In the genomic region with DNA sequence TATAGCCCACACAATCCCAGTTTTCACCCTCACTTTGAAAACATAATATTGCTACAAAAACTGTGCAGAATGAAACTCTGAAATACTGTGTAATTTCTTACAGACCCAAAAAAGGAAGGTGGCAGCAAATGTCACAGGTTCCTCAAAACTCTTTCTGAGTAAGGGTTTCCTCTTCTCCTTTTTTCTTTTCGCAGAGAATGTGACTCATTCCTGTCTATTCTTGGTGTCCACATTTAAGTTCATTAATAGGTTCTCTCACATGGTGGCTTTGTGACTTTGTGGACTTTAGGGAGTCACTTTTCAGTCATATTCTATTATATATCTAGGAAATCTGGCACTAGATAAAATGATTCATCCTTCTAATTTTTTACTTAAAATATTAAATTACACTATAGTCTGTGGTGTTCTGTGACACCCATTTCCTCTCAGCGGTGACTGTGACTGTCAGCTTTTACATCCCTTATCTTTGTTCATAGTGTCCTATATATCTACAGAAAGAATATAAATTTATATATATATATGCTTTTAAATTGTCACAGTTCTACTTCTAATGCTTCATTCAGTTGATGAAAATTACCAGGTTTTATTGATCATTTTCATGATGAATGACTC, we compare ENCODE assay signal across 1 cellular context.
TF ChIP-seq lines count a peak whose summit lies in the region.

No MANE protein-coding gene starts in this region.

TF ChIP-seq in IMR-90, 13 proteins besides CTCF, POLR2A, EP300 and RAD21 (continued from another document):
- TF ChIP-seq CEBPB (IDR thresholded peaks at IDR 0.05; ENCODE audit: low read depth, low read length), result no peak
- TF ChIP-seq MXI1 (IDR thresholded peaks at IDR 0.05; ENCODE audit: borderline replicate concordance, low read depth, low read length), result no peak
- TF ChIP-seq, protein P1, sequence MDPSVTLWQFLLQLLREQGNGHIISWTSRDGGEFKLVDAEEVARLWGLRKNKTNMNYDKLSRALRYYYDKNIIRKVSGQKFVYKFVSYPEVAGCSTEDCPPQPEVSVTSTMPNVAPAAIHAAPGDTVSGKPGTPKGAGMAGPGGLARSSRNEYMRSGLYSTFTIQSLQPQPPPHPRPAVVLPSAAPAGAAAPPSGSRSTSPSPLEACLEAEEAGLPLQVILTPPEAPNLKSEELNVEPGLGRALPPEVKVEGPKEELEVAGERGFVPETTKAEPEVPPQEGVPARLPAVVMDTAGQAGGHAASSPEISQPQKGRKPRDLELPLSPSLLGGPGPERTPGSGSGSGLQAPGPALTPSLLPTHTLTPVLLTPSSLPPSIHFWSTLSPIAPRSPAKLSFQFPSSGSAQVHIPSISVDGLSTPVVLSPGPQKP (IDR thresholded peaks at IDR 0.05; ENCODE audit: borderline replicate concordance, low read depth, low read length), result no peak
- no peak for TF ChIP-seq BHLHE40 (IDR thresholded peaks at IDR 0.05; ENCODE audit: low read depth, low read length)
